ENCODE assay signal across 8 cellular contexts in the genomic region with DNA sequence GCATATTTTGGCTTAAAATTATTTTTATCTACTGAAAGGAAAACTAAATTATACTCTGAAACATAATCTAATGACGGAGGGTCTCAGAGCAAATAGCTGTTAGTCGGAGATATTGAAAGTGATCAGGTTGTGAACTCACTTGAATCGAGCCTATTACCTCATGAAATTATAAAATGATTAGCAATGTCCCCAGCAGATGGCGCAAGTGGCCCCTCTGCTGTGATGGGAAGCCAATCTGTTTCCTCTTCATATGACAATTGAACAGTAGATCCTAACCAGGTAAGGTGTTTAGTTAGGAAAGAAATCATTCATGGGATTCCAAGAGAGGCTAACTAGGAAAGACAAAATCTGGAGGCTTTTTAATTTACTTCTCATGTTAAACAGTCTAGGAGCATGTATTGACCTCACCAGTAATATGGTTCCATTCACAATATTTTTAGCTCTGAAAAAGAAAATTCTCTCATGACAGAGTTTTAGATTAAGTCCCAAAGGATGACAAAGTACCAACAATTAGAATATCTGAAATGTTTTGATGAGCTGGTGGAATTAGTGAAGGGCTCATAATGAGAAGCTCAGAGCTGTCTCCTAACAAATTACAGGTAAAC. TPM values are rescaled to one million over a fixed set of nuclear protein-coding genes. Genes with fewer than 3 reads are reported as not detected.
DNase-seq lines count a peak whose midpoint lies in the region; ATAC-seq and TF ChIP-seq lines count a peak whose summit lies in the region.

No MANE protein-coding gene starts in this region.

- intact Hi-C loops in activated T-helper 1 cell treated with anti-CD3 and anti-CD28 coated beads, Interleukin-12 subunit alpha, Interleukin-12 subunit beta, Interleukin-2, Interleukin-4 antibody, amounts not matched to agents 30 ng/mL and 10 ng/mL and 1 ng/mL, durations not matched to agents 14 hours and 24 hours and 36 hours (cut with micrococcal nuclease) = loop anchor here (1.0 to 5.0 kb wide), 6 partner anchors 43 to 299 kb away; a partner anchor contains a TSS

- no peak overlapping the region for H3K27ac Mint-ChIP-seq in activated T-helper 1 cell treated with anti-CD3 and anti-CD28 coated beads, Interleukin-12 subunit alpha, Interleukin-12 subunit beta, Interleukin-2, Interleukin-4 antibody, amounts not matched to agents 30 ng/mL and 10 ng/mL and 1 ng/mL, durations not matched to agents 14 hours and 24 hours and 36 hours

- H3F3A ChIP-seq in Loucy (ENCODE audit: low read depth) = no peaks in the 10 kb centered on the region

- DNase-seq in RWPE2 (ENCODE audit: low spot score) = no peak
- DNase-seq in activated T-helper 1 cell treated with anti-CD3 and anti-CD28 coated beads, Interleukin-12 subunit alpha, Interleukin-12 subunit beta, Interleukin-2, Interleukin-4 antibody, amounts not matched to agents 30 ng/mL and 10 ng/mL and 1 ng/mL, durations not matched to agents 14 hours and 24 hours and 36 hours (ENCODE audit: low spot score) = peak; percentile 62
- peak; percentile 74 for DNase-seq in fibroblast of the aortic adventitia (ENCODE audit: low read depth)
- peak in 37 of 49 donors; percentile 2 to 68 (median 38) for DNase-seq in substantia nigra (lab: John Stamatoyannopoulos, UW)

- peak; percentile 64 for ATAC-seq in RWPE2 (ENCODE audit: low read depth)
- no peak for ATAC-seq in HG02885 (IDR thresholded peaks at IDR 0.05; ENCODE audit: poor library complexity, unreplicated experiment)

- no peaks in the 10 kb centered on the region for H3K36me3 Mint-ChIP-seq in activated T-helper 1 cell treated with anti-CD3 and anti-CD28 coated beads, Interleukin-12 subunit alpha, Interleukin-12 subunit beta, Interleukin-2, Interleukin-4 antibody, amounts not matched to agents 30 ng/mL and 10 ng/mL and 1 ng/mL, durations not matched to agents 14 hours and 24 hours and 36 hours (ENCODE audit: low read depth)

- H3K9me3 ChIP-seq in Loucy (ENCODE audit: insufficient read depth, low read depth, low read length) (no peaks in the 10 kb centered on the region), RWPE2 (ENCODE audit: severe bottlenecking) (no peaks in the 10 kb centered on the region), neutrophil (no peaks in the 10 kb centered on the region)

- no peak overlapping the region for H3K4me3 Mint-ChIP-seq in activated T-helper 1 cell treated with anti-CD3 and anti-CD28 coated beads, Interleukin-12 subunit alpha, Interleukin-12 subunit beta, Interleukin-2, Interleukin-4 antibody, amounts not matched to agents 30 ng/mL and 10 ng/mL and 1 ng/mL, durations not matched to agents 14 hours and 24 hours and 36 hours

- no peak overlapping the region; the same call in 1 of the 2 replicates for H2AFZ ChIP-seq in Loucy (ENCODE audit: low read length)

- no peak overlapping the region for H3K9ac ChIP-seq in Loucy (ENCODE audit: low read depth, low read length, poor library complexity, severe bottlenecking)

- H3K4me1 Mint-ChIP-seq in activated T-helper 1 cell treated with anti-CD3 and anti-CD28 coated beads, Interleukin-12 subunit alpha, Interleukin-12 subunit beta, Interleukin-2, Interleukin-4 antibody, amounts not matched to agents 30 ng/mL and 10 ng/mL and 1 ng/mL, durations not matched to agents 14 hours and 24 hours and 36 hours (ENCODE audit: low read depth) = no peaks in the 10 kb centered on the region

- H3K4me3 ChIP-seq in Loucy (ENCODE audit: low read length, poor library complexity, severe bottlenecking) (peak overlapping the region; percentile 38), RWPE2 (ENCODE audit: severe bottlenecking) (no peak overlapping the region), fibroblast of the aortic adventitia (ENCODE audit: low read depth, low read length) (no peak overlapping the region), neutrophil (ENCODE audit: low read depth in 1 of 2, low read length in 1 of 2) (no peak overlapping the region)

- peak; percentile 67 for TF ChIP-seq CTCF in GM12872 (IDR thresholded peaks at IDR 0.05; ENCODE audit: insufficient read depth, low read depth, low read length)
- TF ChIP-seq CTCF in Loucy (conservative IDR thresholded peaks at IDR 0.05; ENCODE audit: low read length) = peak; percentile 85
- peak; percentile 93 for TF ChIP-seq CTCF in RWPE2 (IDR thresholded peaks at IDR 0.05; ENCODE audit: poor library complexity, severe bottlenecking)
- TF ChIP-seq CTCF in fibroblast of the aortic adventitia (IDR thresholded peaks at IDR 0.05; ENCODE audit: insufficient read depth, low read length) = peak; percentile 72
- TF ChIP-seq CTCF in neutrophil (IDR thresholded peaks at IDR 0.05) = peak; percentile 71

- H3K36me3 ChIP-seq in Loucy (ENCODE audit: insufficient read depth, low read length) = no peaks in the 10 kb centered on the region
- no peaks in the 10 kb centered on the region for H3K36me3 ChIP-seq in RWPE2 (ENCODE audit: low read depth)
- no peaks in the 10 kb centered on the region for H3K36me3 ChIP-seq in neutrophil

- no peaks in the 10 kb centered on the region for H4K20me1 ChIP-seq in Loucy (ENCODE audit: insufficient read depth, low read length, poor library complexity, severe bottlenecking)

- H3K27me3 Mint-ChIP-seq in activated T-helper 1 cell treated with anti-CD3 and anti-CD28 coated beads, Interleukin-12 subunit alpha, Interleukin-12 subunit beta, Interleukin-2, Interleukin-4 antibody, amounts not matched to agents 30 ng/mL and 10 ng/mL and 1 ng/mL, durations not matched to agents 14 hours and 24 hours and 36 hours (ENCODE audit: insufficient read depth) = peaks cover 8% of the 10 kb centered on the region

- no peaks in the 10 kb centered on the region for H3K9me2 ChIP-seq in Loucy (replicated peaks; ENCODE audit: low read depth, low read length)

- H3K4me2 ChIP-seq in Loucy (ENCODE audit: low read depth, low read length, poor library complexity, severe bottlenecking) = peak overlapping the region; percentile 25

- H3K27me3 ChIP-seq in Loucy (ENCODE audit: insufficient read depth, low read length, poor library complexity, severe bottlenecking) = no peaks in the 10 kb centered on the region
- H3K27me3 ChIP-seq in RWPE2 (ENCODE audit: insufficient read depth, poor library complexity, severe bottlenecking) = no peaks in the 10 kb centered on the region
- no peaks in the 10 kb centered on the region for H3K27me3 ChIP-seq in neutrophil

- H3K4me1 ChIP-seq in Loucy (ENCODE audit: insufficient read depth, low read length, poor library complexity, severe bottlenecking) = no peaks in the 10 kb centered on the region
- H3K4me1 ChIP-seq in RWPE2 (ENCODE audit: insufficient read depth, poor library complexity, severe bottlenecking) = no peaks in the 10 kb centered on the region
- peaks cover 18% of the 10 kb centered on the region in 2 experiments for H3K4me1 ChIP-seq in neutrophil (ENCODE audit: control insufficient read depth in 1 of 2, insufficient read depth in 1 of 2, low read depth in 1 of 2, low read length in 1 of 2)

- no peaks in the 10 kb centered on the region for H3K9me3 Mint-ChIP-seq in activated T-helper 1 cell treated with anti-CD3 and anti-CD28 coated beads, Interleukin-12 subunit alpha, Interleukin-12 subunit beta, Interleukin-2, Interleukin-4 antibody, amounts not matched to agents 30 ng/mL and 10 ng/mL and 1 ng/mL, durations not matched to agents 14 hours and 24 hours and 36 hours

- H3K27ac ChIP-seq in RWPE2 (ENCODE audit: poor library complexity, severe bottlenecking) = no peak overlapping the region
- H3K27ac ChIP-seq in neutrophil = peak overlapping the region; percentile 51
- H3K27ac ChIP-seq in substantia nigra (ENCODE audit: low read depth, low read length, poor library complexity, severe bottlenecking) = no peak overlapping the region

- H3K79me2 ChIP-seq in Loucy (ENCODE audit: insufficient read depth, low read length) = no peaks in the 10 kb centered on the region

RNA-seq across cellular contexts. Expression of a gene that starts 29.9 kb away (rescaled TPM):
- total RNA-seq in activated T-helper 1 cell treated with anti-CD3 and anti-CD28 coated beads, Interleukin-12 subunit alpha, Interleukin-12 subunit beta, Interleukin-2, Interleukin-4 antibody, amounts not matched to agents 30 ng/mL and 10 ng/mL and 1 ng/mL, durations not matched to agents 14 hours and 24 hours and 36 hours = 45.8 and 47.4 TPM in 2 replicates
- total RNA-seq in fibroblast of the aortic adventitia (ENCODE audit: low replicate concordance) = 24.0 and 65.0 TPM in 2 replicates

RNA-seq across cellular contexts. Expression of a gene that starts 43.3 kb away (rescaled TPM):
- 14.4 and 19.3 TPM in 2 replicates for total RNA-seq in activated T-helper 1 cell treated with anti-CD3 and anti-CD28 coated beads, Interleukin-12 subunit alpha, Interleukin-12 subunit beta, Interleukin-2, Interleukin-4 antibody, amounts not matched to agents 30 ng/mL and 10 ng/mL and 1 ng/mL, durations not matched to agents 14 hours and 24 hours and 36 hours
- total RNA-seq in fibroblast of the aortic adventitia (ENCODE audit: low replicate concordance) = 6.9 and 14.1 TPM in 2 replicates
